ENCODE assay signal across 1 cellular context in the genomic region with DNA sequence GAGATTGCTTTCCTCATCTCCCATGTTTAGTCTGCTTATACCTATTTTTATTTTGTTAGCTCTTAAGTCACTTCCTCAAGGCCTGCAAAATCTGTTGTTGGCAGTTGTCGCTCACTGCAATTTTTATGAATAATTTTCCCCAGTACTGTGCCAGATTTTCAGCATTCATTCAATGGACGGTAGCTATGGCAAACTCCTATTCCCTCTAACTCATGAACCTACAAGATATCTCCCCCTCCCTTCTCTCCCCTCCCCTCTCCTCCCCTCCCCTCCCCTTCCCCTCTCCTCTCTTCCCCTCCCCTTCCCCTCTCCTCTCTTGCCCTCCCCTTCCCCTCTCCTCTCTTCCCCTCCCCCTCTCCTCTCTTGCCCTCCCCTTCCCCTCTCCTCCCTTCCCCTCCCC.
TF ChIP-seq lines count a peak whose summit lies in the region.

No MANE protein-coding gene starts in this region.

TF ChIP-seq in GM23338, 12 proteins besides CTCF, POLR2A, EP300 and RAD21 (continued from another document):
- TF ChIP-seq, protein P1, sequence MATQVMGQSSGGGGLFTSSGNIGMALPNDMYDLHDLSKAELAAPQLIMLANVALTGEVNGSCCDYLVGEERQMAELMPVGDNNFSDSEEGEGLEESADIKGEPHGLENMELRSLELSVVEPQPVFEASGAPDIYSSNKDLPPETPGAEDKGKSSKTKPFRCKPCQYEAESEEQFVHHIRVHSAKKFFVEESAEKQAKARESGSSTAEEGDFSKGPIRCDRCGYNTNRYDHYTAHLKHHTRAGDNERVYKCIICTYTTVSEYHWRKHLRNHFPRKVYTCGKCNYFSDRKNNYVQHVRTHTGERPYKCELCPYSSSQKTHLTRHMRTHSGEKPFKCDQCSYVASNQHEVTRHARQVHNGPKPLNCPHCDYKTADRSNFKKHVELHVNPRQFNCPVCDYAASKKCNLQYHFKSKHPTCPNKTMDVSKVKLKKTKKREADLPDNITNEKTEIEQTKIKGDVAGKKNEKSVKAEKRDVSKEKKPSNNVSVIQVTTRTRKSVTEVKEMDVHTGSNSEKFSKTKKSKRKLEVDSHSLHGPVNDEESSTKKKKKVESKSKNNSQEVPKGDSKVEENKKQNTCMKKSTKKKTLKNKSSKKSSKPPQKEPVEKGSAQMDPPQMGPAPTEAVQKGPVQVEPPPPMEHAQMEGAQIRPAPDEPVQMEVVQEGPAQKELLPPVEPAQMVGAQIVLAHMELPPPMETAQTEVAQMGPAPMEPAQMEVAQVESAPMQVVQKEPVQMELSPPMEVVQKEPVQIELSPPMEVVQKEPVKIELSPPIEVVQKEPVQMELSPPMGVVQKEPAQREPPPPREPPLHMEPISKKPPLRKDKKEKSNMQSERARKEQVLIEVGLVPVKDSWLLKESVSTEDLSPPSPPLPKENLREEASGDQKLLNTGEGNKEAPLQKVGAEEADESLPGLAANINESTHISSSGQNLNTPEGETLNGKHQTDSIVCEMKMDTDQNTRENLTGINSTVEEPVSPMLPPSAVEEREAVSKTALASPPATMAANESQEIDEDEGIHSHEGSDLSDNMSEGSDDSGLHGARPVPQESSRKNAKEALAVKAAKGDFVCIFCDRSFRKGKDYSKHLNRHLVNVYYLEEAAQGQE (IDR thresholded peaks at IDR 0.05; ENCODE audit: unreplicated experiment), result no peak
